In genomic region chr10:33365314-33365713, GRCh38 we compare ENCODE assay signal across 1 cellular context.
TF ChIP-seq lines count a peak whose summit lies in the region.

No MANE protein-coding gene starts in this region.

TF ChIP-seq in A549, 52 proteins besides CTCF, POLR2A, EP300 and RAD21 (continued from another document):
- TF ChIP-seq POLR2AphosphoS2 (conservative IDR thresholded peaks at IDR 0.05; ENCODE audit: low read length), result no peak
- TF ChIP-seq TFCP2L1 (CRISPR knock-in tag; IDR thresholded peaks at IDR 0.05), result no peak
- TF ChIP-seq FOXS1 (CRISPR knock-in tag; IDR thresholded peaks at IDR 0.05), result no peak
- TF ChIP-seq EHMT2 (IDR thresholded peaks at IDR 0.05; ENCODE audit: low read depth), result no peak
- TF ChIP-seq, protein P1, sequence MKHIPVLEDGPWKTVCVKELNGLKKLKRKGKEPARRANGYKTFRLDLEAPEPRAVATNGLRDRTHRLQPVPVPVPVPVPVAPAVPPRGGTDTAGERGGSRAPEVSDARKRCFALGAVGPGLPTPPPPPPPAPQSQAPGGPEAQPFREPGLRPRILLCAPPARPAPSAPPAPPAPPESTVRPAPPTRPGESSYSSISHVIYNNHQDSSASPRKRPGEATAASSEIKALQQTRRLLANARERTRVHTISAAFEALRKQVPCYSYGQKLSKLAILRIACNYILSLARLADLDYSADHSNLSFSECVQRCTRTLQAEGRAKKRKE (CRISPR knock-in tag; IDR thresholded peaks at IDR 0.05; ENCODE audit: low read depth), result no peak
- no peak for TF ChIP-seq RCOR1 (IDR thresholded peaks at IDR 0.05; ENCODE audit: low read depth, low read length)
- no peak for TF ChIP-seq HOXB13 (CRISPR knock-in tag; IDR thresholded peaks at IDR 0.05; ENCODE audit: low read depth)
